Comparison of ENCODE assay signal across 10 cellular contexts in the genomic region with DNA sequence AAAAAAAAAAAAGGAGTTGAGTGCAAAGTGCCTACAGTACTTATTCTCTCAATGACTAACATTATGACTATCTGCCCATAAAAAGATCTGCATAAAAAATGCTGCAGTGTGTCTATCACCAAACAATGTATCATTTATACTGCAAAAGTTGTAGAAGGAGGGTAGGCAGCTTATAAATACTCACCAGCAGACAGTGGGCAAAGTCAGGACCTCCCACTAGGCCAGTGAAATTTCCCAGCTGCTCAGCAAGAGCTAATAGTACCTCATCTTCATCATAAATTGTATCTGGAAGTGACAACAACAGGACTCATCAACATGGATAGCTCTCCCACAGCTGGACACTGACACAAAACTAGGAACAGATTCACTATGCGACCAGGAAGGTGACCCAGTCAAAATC. TPM values are rescaled to one million over a fixed set of nuclear protein-coding genes. Genes with fewer than 3 reads are reported as not detected.
DNase-seq lines count a peak whose midpoint lies in the region; ATAC-seq, FAIRE-seq and TF ChIP-seq lines count a peak whose summit lies in the region.
"Had no signal": no experiment of that assay in that cellular context is flagged by ENCODE, and none has a peak within 500 bp of the region (broad histone marks: within the 10 kb centered on the region; RNA-seq: fewer than 3 reads in every experiment).

No MANE protein-coding gene starts in this region.

- H3K79me2 ChIP-seq in ACC112 (ENCODE audit: control insufficient read depth, insufficient read depth, low read length, unreplicated experiment) (peaks cover 41% of the 10 kb centered on the region), GM12878 (ENCODE audit: control insufficient read depth, insufficient read depth, low read length) (peaks cover 22% of the 10 kb centered on the region)

- in situ Hi-C loops in GM12878 (cut with MboI): no loop called here

- no peak overlapping the region for H3K27ac ChIP-seq in ACC112 (ENCODE audit: low read depth, low read length)
- H3K27ac ChIP-seq in HEK293 (ENCODE audit: extremely low read depth, low read depth, low read length): no peak overlapping the region
- no peak overlapping the region; the same call in 1 of the 2 replicates for H3K27ac ChIP-seq in GM12878 (ENCODE audit: control insufficient read depth, insufficient read depth)
- no peak overlapping the region for H3K27ac ChIP-seq in lung (ENCODE audit: low read depth in 1 of 2, low read length in 1 of 2)

- no peak overlapping the region for H2AFZ ChIP-seq in ACC112 (ENCODE audit: low read length, unreplicated experiment)
- no peak overlapping the region for H2AFZ ChIP-seq in GM12878 (ENCODE audit: control insufficient read depth, low read depth, low read length)

- SMC1A ChIA-PET in GM12878 (lab: Charles Lee; ENCODE audit: uncharacterized antibody, unreplicated experiment): interaction anchor here (0.7 to 8.1 kb wide), 24 partner anchors 9 to 178 kb away, joined by 3 to 154 read pairs (median 6); a partner anchor contains a TSS

- peak overlapping the region; percentile 80; the same call in 1 of the 2 replicates for H3K9ac ChIP-seq in GM12878 (ENCODE audit: control insufficient read depth, insufficient read depth, low read length)

- H3K9me3 ChIP-seq in HEK293 (ENCODE audit: control insufficient read depth, insufficient read depth, low read depth, low read length) (no peaks in the 10 kb centered on the region), GM12878 (replicated peaks; ENCODE audit: control insufficient read depth, insufficient read depth, low read length) (no peaks in the 10 kb centered on the region), lung (ENCODE audit: control insufficient read depth in 2 of 2, insufficient read depth in 1 of 2, low read length in 1 of 2) (no peaks in the 10 kb centered on the region)

- no peak for TF ChIP-seq EP300 in GM12878 (IDR thresholded peaks at IDR 0.05; ENCODE audit: borderline replicate concordance in 1 of 2, control insufficient read depth in 1 of 2, low read depth in 2 of 2, low read length in 2 of 2)

- intact Hi-C loops in GM12878 (cut with micrococcal nuclease; ENCODE audit: unreplicated experiment): no loop called here

- no peak for ATAC-seq in GM12878
- ATAC-seq in lung (ENCODE audit: insufficient read depth, low FRiP score): no peak
- ATAC-seq in activated CD4-positive, CD25-positive, alpha-beta regulatory T cell treated with anti-CD3 and anti-CD28 coated beads, Interleukin-2, amount 50 U/mL, for 24 hours: no peak
- no peak for ATAC-seq in HG02642 (IDR thresholded peaks at IDR 0.05; ENCODE audit: poor library complexity, unreplicated experiment)

- H3K4me2 ChIP-seq in GM12878 (ENCODE audit: control insufficient read depth, insufficient read depth): peak overlapping the region; percentile 92

- no peaks in the 10 kb centered on the region for H4K20me1 ChIP-seq in GM12878 (ENCODE audit: control insufficient read depth, insufficient read depth)

- H3K4me3 ChIP-seq in ACC112 (ENCODE audit: low read depth, low read length) (peak overlapping the region; percentile 90), HEK293 (ENCODE audit: low read depth, low read length) (peak overlapping the region; percentile 99; the same call in 1 of the 2 replicates), GM12878 (peak overlapping the region; percentile 78), lung (peak overlapping the region; percentile 16)

- H3K4me1 ChIP-seq in ACC112 (ENCODE audit: control insufficient read depth, insufficient read depth, low read length, unreplicated experiment): peaks cover 14% of the 10 kb centered on the region
- no peaks in the 10 kb centered on the region for H3K4me1 ChIP-seq in HEK293 (ENCODE audit: control insufficient read depth, insufficient read depth, low read length)
- no peaks in the 10 kb centered on the region; the same call in 1 of the 2 replicates for H3K4me1 ChIP-seq in GM12878 (ENCODE audit: control insufficient read depth, insufficient read depth, low read length)
- peaks cover 2 to 17% of the 10 kb centered on the region in 2 donors for H3K4me1 ChIP-seq in lung (ENCODE audit: control insufficient read depth in 2 of 2, insufficient read depth in 2 of 2, low read length in 2 of 2)

- POLR2A ChIA-PET in HEK293 (lab: Yijun Ruan, JAX): interaction anchor here (0.5 to 1.0 kb wide), 4 partner anchors 160 to 1248 kb away, joined by 3 to 5 read pairs (median 4); no protein-coding TSS in a partner anchor
- POLR2A ChIA-PET in GM12878 (lab: Charles Lee): interaction anchor here (0.9 to 6.0 kb wide), 11 partner anchors 13 to 347 kb away, joined by 3 to 56 read pairs (median 4); a partner anchor contains a TSS

- TF ChIP-seq CTCF in HEK293 (tag by site-specific recombination; IDR thresholded peaks at IDR 0.05): no peak
- no peak for TF ChIP-seq CTCF in GM12878 (IDR thresholded peaks at IDR 0.05 in 2 of 3, conservative IDR thresholded peaks at IDR 0.05 in 1 of 3; ENCODE audit: control insufficient read depth in 2 of 3, extremely low read depth in 1 of 3, insufficient read depth in 1 of 3, low read depth in 3 of 3, low read length in 3 of 3)
- TF ChIP-seq CTCF in lung (IDR thresholded peaks at IDR 0.05; ENCODE audit: control extremely low read depth, extremely low read depth): no peak
- no peak for TF ChIP-seq CTCF in GM20000 (IDR thresholded peaks at IDR 0.05; ENCODE audit: extremely low read depth, missing control alignments)

- no peak for FAIRE-seq in GM12878 (lab: Jason Lieb, UNC)

- BruUV-seq in GM12878 (replicated peaks; lab: Mats Ljungman, UMichigan): no TSS peak

- CTCF ChIA-PET in HEK293 (lab: Yijun Ruan, JAX) (interaction anchor here (0.7 to 5.4 kb wide), 4 partner anchors 11 to 979 kb away, joined by 3 to 46 read pairs (median 6); no protein-coding TSS in a partner anchor), GM12878 (lab: Yijun Ruan, JAX) (interaction anchor here (0.8 to 13.4 kb wide), 17 partner anchors 8 to 198 kb away, joined by 3 to 174 read pairs (median 4); a partner anchor contains a TSS)

- 0% methylated on average over 1 of the region's 1 CpG for whole genome bisulfite sequencing in GM12878 (ENCODE audit: insufficient coverage, insufficient replicate concordance, low lambda C conversion rate, missing lambda C conversion rate)
- 53 to 80% methylated on average over 1 of the region's 1 CpG for WGBS in lung, 2 donors

- DNase-seq in GM12878 (ENCODE audit: low read depth, low spot score) (no peak), lung (ENCODE audit: low spot score) (no peak), HuH-7.5 (ENCODE audit: low spot score) (no peak), GM20000 (ENCODE audit: low spot score) (no peak)
- DNase-seq: MV-4-11; stimulated activated CD4-positive, alpha-beta T cell treated with anti-CD3 and anti-CD28 coated beads, Interleukin-4, amount 100 ng/mL, for 1 hour had no signal

- no peak for TF ChIP-seq RAD21 in GM12878 (IDR thresholded peaks at IDR 0.05; ENCODE audit: insufficient read depth, low read depth, low read length)

- H3K27me3 ChIP-seq in ACC112 (ENCODE audit: insufficient read depth, low read length) (no peaks in the 10 kb centered on the region), GM12878 (replicated peaks in 1 of 2; ENCODE audit: control insufficient read depth in 2 of 2, insufficient read depth in 2 of 2, low read length in 1 of 2) (no peaks in the 10 kb centered on the region), lung (ENCODE audit: control insufficient read depth, insufficient read depth) (no peaks in the 10 kb centered on the region)

- H3K36me3 ChIP-seq in ACC112 (ENCODE audit: insufficient read depth, low read length) (peaks cover 19% of the 10 kb centered on the region), HEK293 (ENCODE audit: control insufficient read depth in 2 of 2, insufficient read depth in 1 of 2, low read length in 2 of 2) (peaks cover 11 to 53% of the 10 kb centered on the region in 2 experiments; a peak in 2 of 3 replicates), GM12878 (ENCODE audit: control insufficient read depth in 2 of 2, insufficient read depth in 2 of 2, low read length in 1 of 2) (peaks cover 2 to 17% of the 10 kb centered on the region in 2 experiments), lung (ENCODE audit: control insufficient read depth in 2 of 2, insufficient read depth in 2 of 2, low read length in 2 of 2) (peaks cover 8 to 25% of the 10 kb centered on the region in 2 donors)

- RAD21 ChIA-PET in GM12878 (lab: Charles Lee; ENCODE audit: unreplicated experiment): interaction anchor here (0.6 to 7.6 kb wide), 17 partner anchors 9 to 177 kb away, joined by 3 to 136 read pairs (median 4); a partner anchor contains a TSS

- no peak for TF ChIP-seq POLR2A in GM12878 (IDR thresholded peaks at IDR 0.05; ENCODE audit: low read depth, low read length)

TF ChIP-seq in HEK293, 187 proteins besides CTCF, POLR2A, EP300 and RAD21:
- no peak for TF ChIP-seq ZNF560 (tag by site-specific recombination; IDR thresholded peaks at IDR 0.05; ENCODE audit: borderline replicate concordance)
- peak; percentile 33; the same call in 1 of the 2 replicates for TF ChIP-seq GLIS1 (tag by site-specific recombination; IDR thresholded peaks at IDR 0.05)

TF ChIP-seq in GM12878, 131 proteins besides CTCF, POLR2A, EP300 and RAD21 (continues in another document):
- TF ChIP-seq JUND (IDR thresholded peaks at IDR 0.05; ENCODE audit: low read depth, low read length) (no peak), NRF1 (conservative IDR thresholded peaks at IDR 0.05; ENCODE audit: low read depth, low read length) (no peak), CBX5 (IDR thresholded peaks at IDR 0.05; ENCODE audit: low read depth) (no peak), NR2F1 (conservative IDR thresholded peaks at IDR 0.05) (no peak), NFYA (IDR thresholded peaks at IDR 0.05; ENCODE audit: borderline replicate concordance, low read depth, low read length) (no peak), HDAC2 (IDR thresholded peaks at IDR 0.05) (no peak)

RNA-seq across cellular contexts. Expression of a gene that starts 1.6 kb away (rescaled TPM):
- total RNA-seq in GM12878 (2013; cell fraction: nucleolus; rRNA removed): 90.2 and 93.2 TPM in 2 replicates
- 33.9 and 39.5 TPM in 2 replicates for total RNA-seq in GM12878 (2014; rRNA removed)
- total RNA-seq in GM12878 (2014; rRNA removed; fragmentation: Illumina TruSeq; extraction: Trizol): 27.6 and 27.8 TPM in 2 replicates
- 47.3 and 49.1 TPM in 2 replicates for total RNA-seq in GM12878 (2021)
- 18.3 TPM for polyA plus RNA-seq in GM12878 (2011; ENCODE audit: low read depth)
- polyA plus RNA-seq in GM12878 (2011; rRNA removed): 45.1 and 45.9 TPM in 2 replicates
- 35.6 and 43.4 TPM in 2 replicates for polyA plus RNA-seq in GM12878 (2011; cell fraction: cytosol; rRNA removed)
- polyA plus RNA-seq in GM12878 (2011; cell fraction: nucleus; rRNA removed): 26.8 and 30.2 TPM in 2 replicates
- 14.7 and 18.3 TPM in 2 replicates for polyA plus RNA-seq in GM12878 (2012)
- 34.4 and 36.1 TPM in 2 replicates for polyA plus RNA-seq in GM12878 (2014; fragmentation: Illumina TruSeq; extraction: Trizol)
- 10 to 100 TPM; 28.5 to 37.0 TPM for polyA plus RNA-seq in GM12878 (2014; fragmentation: Nextera tagmentation; extraction: Ambion mirVana)
- polyA plus RNA-seq in GM12878 (2014; rRNA removed): 26.6 and 27.3 TPM in 2 replicates
- 10 to 100 TPM; 63.4 to 68.2 TPM for polyA plus RNA-seq in GM12878 (2016; fragmentation: Nextera tagmentation; extraction: Ambion mirVana)
- polyA minus RNA-seq in GM12878 (2011; rRNA and poly(A)+ RNA removed): 81.0 and 86.2 TPM in 2 replicates
- 24.2 and 30.5 TPM in 2 replicates for polyA minus RNA-seq in GM12878 (2011; cell fraction: cytosol; rRNA and poly(A)+ RNA removed)
- polyA minus RNA-seq in GM12878 (2011; cell fraction: nucleus; rRNA and poly(A)+ RNA removed): 25.5 and 36.2 TPM in 2 replicates
- total RNA-seq in lung: 10 to 100 TPM; 30.0 to 71.5 TPM
- polyA plus RNA-seq in lung: 10 to 100 TPM in 1 of 2 donors, 1 to 10 TPM in 1; 8.3 to 10.9 TPM

Comparison
In these comparisons a context has a peak if more than half of its experiments do, and no peak if none do; other contexts are left out.
1. H3K4me3 ChIP-seq: peak in every context shown above with its lines; median percentile 99 in HEK293; 90 in ACC112; 78 in GM12878; 16 in lung.